9 cellular contexts compared by ENCODE assay signal in genomic region chr22:27113211-27114030, GRCh38.
DNase-seq lines count a peak whose midpoint lies in the region; ATAC-seq and TF ChIP-seq lines count a peak whose summit lies in the region.
"Had no signal": no experiment of that assay in that cellular context is flagged by ENCODE, and none has a peak within 500 bp of the region (broad histone marks: within the 10 kb centered on the region; RNA-seq: fewer than 3 reads in every experiment).

No MANE protein-coding gene starts in this region.

- WGBS in mammary epithelial cell (ENCODE audit: low coverage, missing lambda C conversion rate), result 25% methylated on average over 4 of the region's 4 CpGs
- WGBS in lung, 2 donors, result 32 to 35% methylated on average over 4 of the region's 4 CpGs

- CTCF ChIA-PET in mammary epithelial cell (lab: Charles Lee; ENCODE audit: low non-redundant PET), result interaction anchor here (0.6 kb wide), 1 partner anchor 184 kb away, joined by 3 read pairs; no protein-coding TSS in a partner anchor

- H3K27me3 Mint-ChIP-seq in activated T-helper 1 cell treated with anti-CD3 and anti-CD28 coated beads, Interleukin-12 subunit alpha, Interleukin-12 subunit beta, Interleukin-2, Interleukin-4 antibody, amounts not matched to agents 30 ng/mL and 10 ng/mL and 1 ng/mL, durations not matched to agents 14 hours and 24 hours and 36 hours (ENCODE audit: insufficient read depth), result peaks cover 5% of the 10 kb centered on the region

- intact Hi-C loops in mammary epithelial cell (cut with micrococcal nuclease), result loop anchor here (1.0 to 10.0 kb wide), 3 partner anchors 16 to 279 kb away; no protein-coding TSS in a partner anchor
- intact Hi-C loops in vagina (cut with DNase I), result no loop called here
- intact Hi-C loops in activated T-helper 1 cell treated with anti-CD3 and anti-CD28 coated beads, Interleukin-12 subunit alpha, Interleukin-12 subunit beta, Interleukin-2, Interleukin-4 antibody, amounts not matched to agents 30 ng/mL and 10 ng/mL and 1 ng/mL, durations not matched to agents 14 hours and 24 hours and 36 hours (cut with micrococcal nuclease), result no loop called here

- no peak overlapping the region for H3K4me2 ChIP-seq in mammary epithelial cell (ENCODE audit: insufficient read depth, low read depth, low read length)

- H3K9me3 ChIP-seq in mammary epithelial cell (replicated peaks; ENCODE audit: insufficient read depth, low read length), result no peaks in the 10 kb centered on the region
- H3K9me3 ChIP-seq in lung (ENCODE audit: control insufficient read depth in 2 of 2, insufficient read depth in 1 of 2, low read length in 1 of 2), result peaks cover 0 to 2% of the 10 kb centered on the region in 2 donors
- H3K9me3 ChIP-seq in vagina, result no peaks in the 10 kb centered on the region

- H3K4me3 ChIP-seq in mammary epithelial cell (replicated peaks in 1 of 3; ENCODE audit: insufficient read depth in 1 of 3, low read depth in 2 of 3, low read length in 3 of 3) (no peak overlapping the region), lung (no peak overlapping the region), vagina (no peak overlapping the region)

- H3K4me1 Mint-ChIP-seq in activated T-helper 1 cell treated with anti-CD3 and anti-CD28 coated beads, Interleukin-12 subunit alpha, Interleukin-12 subunit beta, Interleukin-2, Interleukin-4 antibody, amounts not matched to agents 30 ng/mL and 10 ng/mL and 1 ng/mL, durations not matched to agents 14 hours and 24 hours and 36 hours (ENCODE audit: low read depth), result peaks cover 7% of the 10 kb centered on the region

- H3K27ac ChIP-seq in mammary epithelial cell (ENCODE audit: insufficient read depth, low read depth, low read length) (no peak overlapping the region), lung (ENCODE audit: low read depth in 1 of 2, low read length in 1 of 2) (no peak overlapping the region), vagina (peak overlapping the region; percentile 61)

- H3K27me3 ChIP-seq in mammary epithelial cell (ENCODE audit: insufficient read depth, low read length) (peaks cover 16% of the 10 kb centered on the region), lung (ENCODE audit: control insufficient read depth, insufficient read depth) (no peaks in the 10 kb centered on the region), vagina (no peaks in the 10 kb centered on the region)

- no peak overlapping the region for H3K9ac ChIP-seq in mammary epithelial cell (ENCODE audit: insufficient read depth, low read length)

- TF ChIP-seq CTCF in mammary epithelial cell (conservative IDR thresholded peaks at IDR 0.05 in 1 of 2, IDR thresholded peaks at IDR 0.05 in 1 of 2; ENCODE audit: extremely low read depth in 1 of 2, insufficient read depth in 1 of 2, low read depth in 1 of 2, low read length in 2 of 2) (no peak), lung (IDR thresholded peaks at IDR 0.05; ENCODE audit: control extremely low read depth, extremely low read depth) (no peak), vagina (IDR thresholded peaks at IDR 0.05) (no peak)

- no peaks in the 10 kb centered on the region for H3K36me3 ChIP-seq in mammary epithelial cell (ENCODE audit: insufficient read depth, low read length)
- no peaks in the 10 kb centered on the region for H3K36me3 ChIP-seq in lung (ENCODE audit: control insufficient read depth in 2 of 2, insufficient read depth in 2 of 2, low read length in 2 of 2)
- no peaks in the 10 kb centered on the region for H3K36me3 ChIP-seq in vagina

- no peak overlapping the region for H3K27ac Mint-ChIP-seq in activated T-helper 1 cell treated with anti-CD3 and anti-CD28 coated beads, Interleukin-12 subunit alpha, Interleukin-12 subunit beta, Interleukin-2, Interleukin-4 antibody, amounts not matched to agents 30 ng/mL and 10 ng/mL and 1 ng/mL, durations not matched to agents 14 hours and 24 hours and 36 hours
- H3K27ac Mint-ChIP-seq: T-helper 1 cell treated with Interleukin-12 subunit alpha and Interleukin-12 subunit beta and Interleukin-4 antibody, amounts not matched to agents 30 μg/mL and 1 μg/mL, for 36 hours had no signal

- no peak overlapping the region for H3K4me3 Mint-ChIP-seq in activated T-helper 1 cell treated with anti-CD3 and anti-CD28 coated beads, Interleukin-12 subunit alpha, Interleukin-12 subunit beta, Interleukin-2, Interleukin-4 antibody, amounts not matched to agents 30 ng/mL and 10 ng/mL and 1 ng/mL, durations not matched to agents 14 hours and 24 hours and 36 hours
- H3K4me3 Mint-ChIP-seq: T-helper 1 cell treated with Interleukin-12 subunit alpha and Interleukin-12 subunit beta and Interleukin-4 antibody, amounts not matched to agents 30 μg/mL and 1 μg/mL, for 36 hours had no signal

- dilution Hi-C loops in mammary epithelial cell (cut with HindIII; ENCODE audit: low sequenced_read_pairs), result no loop called here

- no peaks in the 10 kb centered on the region for H4K20me1 ChIP-seq in mammary epithelial cell (ENCODE audit: insufficient read depth, low read length)

- H2AFZ ChIP-seq in mammary epithelial cell (ENCODE audit: low read depth, low read length), result no peak overlapping the region

- BruUV-seq in mammary epithelial cell (replicated peaks; lab: Mats Ljungman, UMichigan), result no TSS peak

- H3K4me1 ChIP-seq in mammary epithelial cell (ENCODE audit: insufficient read depth, low read length) (no peaks in the 10 kb centered on the region), lung (ENCODE audit: control insufficient read depth in 2 of 2, insufficient read depth in 2 of 2, low read length in 2 of 2) (no peaks in the 10 kb centered on the region), vagina (peaks cover 11% of the 10 kb centered on the region)

- TF ChIP-seq POLR2A in vagina (IDR thresholded peaks at IDR 0.05), result no peak

- DNase-seq in stimulated activated CD4-positive, alpha-beta T cell treated with anti-CD3 and anti-CD28 coated beads, Interleukin-1b, Interleukin-23, amount 100 ng/mL, for 48 hours, result peak; percentile 5
- no peak for DNase-seq in stimulated activated CD4-positive, alpha-beta T cell treated with anti-CD3 and anti-CD28 coated beads, Interleukin-4, amount 100 ng/mL, for 4 hours
- DNase-seq in mammary epithelial cell (peak; percentile 95), lung (ENCODE audit: low spot score) (peak; percentile 38), vagina (ENCODE audit: extremely low spot score in 2 of 2) (peak in 1 of 2 donors; percentile 93)
- no peak for DNase-seq in activated T-helper 1 cell treated with anti-CD3 and anti-CD28 coated beads, Interleukin-12 subunit alpha, Interleukin-12 subunit beta, Interleukin-2, Interleukin-4 antibody, amounts not matched to agents 30 ng/mL and 10 ng/mL and 1 ng/mL, durations not matched to agents 14 hours and 24 hours and 36 hours (ENCODE audit: low spot score)
- DNase-seq in activated CD8-positive, alpha-beta memory T cell treated with anti-CD3 and anti-CD28 coated beads for 24 hours, result no peak
- no peak for DNase-seq in activated T-cell treated with anti-CD3 and anti-CD28 coated beads, Interleukin-2, amount 50 U/mL, for 1 hour

- peaks cover 10% of the 10 kb centered on the region for H3K9me3 Mint-ChIP-seq in activated T-helper 1 cell treated with anti-CD3 and anti-CD28 coated beads, Interleukin-12 subunit alpha, Interleukin-12 subunit beta, Interleukin-2, Interleukin-4 antibody, amounts not matched to agents 30 ng/mL and 10 ng/mL and 1 ng/mL, durations not matched to agents 14 hours and 24 hours and 36 hours

- no peaks in the 10 kb centered on the region for H3K36me3 Mint-ChIP-seq in activated T-helper 1 cell treated with anti-CD3 and anti-CD28 coated beads, Interleukin-12 subunit alpha, Interleukin-12 subunit beta, Interleukin-2, Interleukin-4 antibody, amounts not matched to agents 30 ng/mL and 10 ng/mL and 1 ng/mL, durations not matched to agents 14 hours and 24 hours and 36 hours (ENCODE audit: low read depth)

- H3K79me2 ChIP-seq in mammary epithelial cell (ENCODE audit: insufficient read depth, low read length), result no peaks in the 10 kb centered on the region

- no peak for ATAC-seq in lung (ENCODE audit: insufficient read depth, low FRiP score)

- in situ Hi-C loops in mammary epithelial cell (cut with MboI; ENCODE audit: low sequenced_read_pairs in 2 of 2), result no loop called here

Comparison
In these comparisons a context has a peak if more than half of its experiments do, and no peak if none do; other contexts are left out.
1. DNase-seq: peak in stimulated activated CD4-positive, alpha-beta T cell treated with anti-CD3 and anti-CD28 coated beads, Interleukin-1b, Interleukin-23, amount 100 ng/mL, for 48 hours (single experiment), mammary epithelial cell (single experiment) and lung (single experiment); none in stimulated activated CD4-positive, alpha-beta T cell treated with anti-CD3 and anti-CD28 coated beads, Interleukin-4, amount 100 ng/mL, for 4 hours (0 of 2), activated T-helper 1 cell treated with anti-CD3 and anti-CD28 coated beads, Interleukin-12 subunit alpha, Interleukin-12 subunit beta, Interleukin-2, Interleukin-4 antibody, amounts not matched to agents 30 ng/mL and 10 ng/mL and 1 ng/mL, durations not matched to agents 14 hours and 24 hours and 36 hours (single experiment), activated CD8-positive, alpha-beta memory T cell treated with anti-CD3 and anti-CD28 coated beads for 24 hours (single experiment) and activated T-cell treated with anti-CD3 and anti-CD28 coated beads, Interleukin-2, amount 50 U/mL, for 1 hour (single experiment).